Comparison of ENCODE assay signal across 8 cellular contexts in the genomic region with DNA sequence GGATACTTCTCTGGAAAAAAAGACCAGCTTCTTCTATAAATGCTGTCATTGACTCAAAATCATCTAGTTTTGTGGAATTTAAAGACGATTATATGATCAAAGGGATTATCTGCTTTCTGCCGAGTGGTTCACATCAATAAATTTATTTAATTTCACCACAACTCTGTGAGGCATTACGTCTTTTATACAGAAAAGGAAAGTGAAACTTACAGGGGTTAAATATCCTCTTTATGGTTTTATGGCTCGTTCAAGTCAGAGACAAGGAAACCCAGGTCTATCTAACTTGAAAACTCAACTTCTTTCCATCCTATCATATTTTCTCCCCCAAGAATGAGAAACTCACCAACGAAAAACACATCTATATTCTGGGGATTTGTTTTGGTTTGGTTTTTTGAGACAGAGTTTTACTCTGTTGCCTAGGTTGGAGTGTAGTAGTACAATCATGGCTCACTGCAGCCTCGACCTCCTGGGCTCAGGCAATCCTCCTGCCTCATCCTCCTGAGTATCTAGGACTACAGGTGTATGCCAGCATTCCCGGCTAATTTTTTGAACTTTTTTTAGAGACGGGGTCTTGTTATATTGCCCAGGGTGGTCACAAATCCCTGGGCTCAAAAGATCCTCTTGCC.
A peak's percentile ranks its signal among the peaks of the same experiment; 100 is the strongest.
DNase-seq lines count a peak whose midpoint lies in the region; ATAC-seq, FAIRE-seq and TF ChIP-seq lines count a peak whose summit lies in the region.

No MANE protein-coding gene starts in this region.

- in situ Hi-C loops in HepG2 (cut with HindIII; ENCODE audit: extremely low pct_ligation_motif_present, low pct_unique_long_range_greater_than_20kb) = no loop called here

- FAIRE-seq in HepG2 (lab: Jason Lieb, UNC) (no peak), urothelium cell line (lab: Jason Lieb, UNC) (no peak)

- peaks cover 0 to under 1% (median 0%) of the 10 kb centered on the region in 3 donors for H3K9me3 Mint-ChIP-seq in T-cell

- TF ChIP-seq RAD21 in liver (IDR thresholded peaks at IDR 0.05) (no peak), HepG2 (CRISPR knock-in tag; IDR thresholded peaks at IDR 0.05) (no peak)

- H3K27me3 Mint-ChIP-seq in T-cell = no peaks in the 10 kb centered on the region

- H3K36me3 ChIP-seq in liver (ENCODE audit: control insufficient read depth in 4 of 4, insufficient read depth in 3 of 4, low read depth in 1 of 4, low read length in 3 of 4) (no peaks in the 10 kb centered on the region), HepG2 (replicated peaks in 1 of 2; ENCODE audit: control insufficient read depth in 1 of 2, insufficient read depth in 2 of 2, low read length in 2 of 2) (no peaks in the 10 kb centered on the region)

- H3K9ac ChIP-seq in liver (ENCODE audit: low read depth in 1 of 2, low read length in 2 of 2) (peak overlapping the region; percentile 67 to 89), HepG2 (ENCODE audit: insufficient read depth, low read depth, low read length) (no peak overlapping the region)

- DNase-seq in HepG2 (ENCODE audit: low spot score) (no peak), T-cell (no peak), urothelium cell line (ENCODE audit: low spot score) (no peak), NCI-H2196 treated with DMSO at 0.1 percent for 48 hours (lab: John Stamatoyannopoulos, UW; ENCODE audit: unreplicated experiment) (no peak)
- no peak for DNase-seq in stimulated activated CD4-positive, alpha-beta T cell treated with anti-CD3 and anti-CD28 coated beads, Interleukin-1b, Interleukin-23, amount 100 ng/mL, for 48 hours

- POLR2A ChIA-PET in HepG2 (lab: Yijun Ruan, JAX) (no interaction called here), T-cell (lab: Charles Lee) (no interaction called here)

- H3K9me3 ChIP-seq in liver (ENCODE audit: control insufficient read depth in 4 of 4, low read length in 3 of 4) (no peaks in the 10 kb centered on the region), HepG2 (ENCODE audit: low read length) (no peaks in the 10 kb centered on the region), mononuclear cell (ENCODE audit: low read depth, low read length) (no peaks in the 10 kb centered on the region)

- H3K4me3 Mint-ChIP-seq in T-cell = peak overlapping the region; percentile 82

- intact Hi-C loops in HepG2 (cut with micrococcal nuclease; ENCODE audit: unreplicated experiment) = no loop called here

- no peak overlapping the region for H3K4me2 ChIP-seq in HepG2 (ENCODE audit: low read depth, low read length)

- peaks cover 0 to 19% (median 4%) of the 10 kb centered on the region in 4 donors for H3K4me1 ChIP-seq in liver (ENCODE audit: control insufficient read depth in 4 of 4, insufficient read depth in 4 of 4, low read length in 3 of 4)
- H3K4me1 ChIP-seq in HepG2 (ENCODE audit: insufficient read depth, low read length) = no peaks in the 10 kb centered on the region
- H3K4me1 ChIP-seq in mononuclear cell (ENCODE audit: insufficient read depth, low read length) = peaks cover 4% of the 10 kb centered on the region

- TF ChIP-seq EP300 in HepG2 (IDR thresholded peaks at IDR 0.05; ENCODE audit: low read depth in 2 of 2, low read length in 2 of 2) = no peak
- no peak for TF ChIP-seq EP300 in HepG2 (CRISPR knock-in tag; IDR thresholded peaks at IDR 0.05; ENCODE audit: borderline replicate concordance)

- H3K27me3 ChIP-seq in liver (ENCODE audit: control insufficient read depth in 4 of 4, insufficient read depth in 4 of 4, low read length in 3 of 4) (no peaks in the 10 kb centered on the region), HepG2 (ENCODE audit: control insufficient read depth in 1 of 2, insufficient read depth in 2 of 2, low read length in 2 of 2) (no peaks in the 10 kb centered on the region), mononuclear cell (ENCODE audit: insufficient read depth, low read length) (peaks cover 3% of the 10 kb centered on the region)

- H3K79me2 ChIP-seq in HepG2 (ENCODE audit: insufficient read depth, low read length) = no peaks in the 10 kb centered on the region

- no peak for ATAC-seq in HepG2
- ATAC-seq in HG03045 (IDR thresholded peaks at IDR 0.05; ENCODE audit: unreplicated experiment) = peak; percentile 83
- ATAC-seq in T-cell (replicated peaks in 1 of 4) = peak; percentile 61 to 72 (median 68)

- WGBS in liver = 41% methylated on average over 8 of the region's 8 CpGs
- WGBS in HepG2 (ENCODE audit: low lambda C conversion rate) = 9% methylated on average over 8 of the region's 8 CpGs

- H3K4me3 ChIP-seq in liver (ENCODE audit: low read depth in 1 of 3, low read length in 3 of 3) = peak overlapping the region; percentile 51 to 61 (median 54)
- no peak overlapping the region; a peak in 1 of 6 replicates for H3K4me3 ChIP-seq in HepG2 (replicated peaks in 1 of 3; ENCODE audit: insufficient read depth in 1 of 3, low read depth in 2 of 3, low read length in 3 of 3)
- peak overlapping the region; percentile 28 for H3K4me3 ChIP-seq in mononuclear cell (ENCODE audit: low read length)

- H3K36me3 Mint-ChIP-seq in T-cell = peaks cover 3% of the 10 kb centered on the region

- H3K27ac ChIP-seq in liver (ENCODE audit: low read depth in 1 of 2, low read length in 2 of 2) (peak overlapping the region; percentile 14 to 46), HepG2 (ENCODE audit: extremely low read length, insufficient read depth, low read length) (no peak overlapping the region)

- CTCF ChIA-PET in HepG2 (lab: Yijun Ruan, JAX; ENCODE audit: low intra/inter-chr PET ratio, low total read pairs) (no interaction called here), T-cell (lab: Charles Lee) (no interaction called here)

- no peak for TF ChIP-seq CTCF in liver (IDR thresholded peaks at IDR 0.05; ENCODE audit: low read depth, low read length, missing input control)
- no peak for TF ChIP-seq CTCF in HepG2 (CRISPR knock-in tag; IDR thresholded peaks at IDR 0.05)

- no peaks in the 10 kb centered on the region for H4K20me1 ChIP-seq in HepG2 (ENCODE audit: insufficient read depth, low read length)

- H2AFZ ChIP-seq in HepG2 (ENCODE audit: low read length) = no peak overlapping the region

- BruUV-seq in HepG2 (replicated peaks; lab: Mats Ljungman, UMichigan) = no TSS peak

- TF ChIP-seq POLR2A in HepG2 (IDR thresholded peaks at IDR 0.05; ENCODE audit: insufficient read depth in 1 of 2, low read depth in 2 of 2, low read length in 2 of 2) = no peak

- peaks cover 16 to 18% (median 18%) of the 10 kb centered on the region in 3 donors for H3K4me1 Mint-ChIP-seq in T-cell

- peak overlapping the region; percentile 68 to 93 for H3K27ac Mint-ChIP-seq in T-cell

TF ChIP-seq in liver, 16 proteins besides CTCF, POLR2A, EP300 and RAD21 (continues in another document):
- TF ChIP-seq, protein P1, sequence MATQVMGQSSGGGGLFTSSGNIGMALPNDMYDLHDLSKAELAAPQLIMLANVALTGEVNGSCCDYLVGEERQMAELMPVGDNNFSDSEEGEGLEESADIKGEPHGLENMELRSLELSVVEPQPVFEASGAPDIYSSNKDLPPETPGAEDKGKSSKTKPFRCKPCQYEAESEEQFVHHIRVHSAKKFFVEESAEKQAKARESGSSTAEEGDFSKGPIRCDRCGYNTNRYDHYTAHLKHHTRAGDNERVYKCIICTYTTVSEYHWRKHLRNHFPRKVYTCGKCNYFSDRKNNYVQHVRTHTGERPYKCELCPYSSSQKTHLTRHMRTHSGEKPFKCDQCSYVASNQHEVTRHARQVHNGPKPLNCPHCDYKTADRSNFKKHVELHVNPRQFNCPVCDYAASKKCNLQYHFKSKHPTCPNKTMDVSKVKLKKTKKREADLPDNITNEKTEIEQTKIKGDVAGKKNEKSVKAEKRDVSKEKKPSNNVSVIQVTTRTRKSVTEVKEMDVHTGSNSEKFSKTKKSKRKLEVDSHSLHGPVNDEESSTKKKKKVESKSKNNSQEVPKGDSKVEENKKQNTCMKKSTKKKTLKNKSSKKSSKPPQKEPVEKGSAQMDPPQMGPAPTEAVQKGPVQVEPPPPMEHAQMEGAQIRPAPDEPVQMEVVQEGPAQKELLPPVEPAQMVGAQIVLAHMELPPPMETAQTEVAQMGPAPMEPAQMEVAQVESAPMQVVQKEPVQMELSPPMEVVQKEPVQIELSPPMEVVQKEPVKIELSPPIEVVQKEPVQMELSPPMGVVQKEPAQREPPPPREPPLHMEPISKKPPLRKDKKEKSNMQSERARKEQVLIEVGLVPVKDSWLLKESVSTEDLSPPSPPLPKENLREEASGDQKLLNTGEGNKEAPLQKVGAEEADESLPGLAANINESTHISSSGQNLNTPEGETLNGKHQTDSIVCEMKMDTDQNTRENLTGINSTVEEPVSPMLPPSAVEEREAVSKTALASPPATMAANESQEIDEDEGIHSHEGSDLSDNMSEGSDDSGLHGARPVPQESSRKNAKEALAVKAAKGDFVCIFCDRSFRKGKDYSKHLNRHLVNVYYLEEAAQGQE (IDR thresholded peaks at IDR 0.05) = no peak
- TF ChIP-seq NR2F2 (IDR thresholded peaks at IDR 0.05) (no peak), EGR1 (IDR thresholded peaks at IDR 0.05; ENCODE audit: low read depth in 2 of 2) (no peak), JUND (IDR thresholded peaks at IDR 0.05) (no peak), HNF4A (conservative IDR thresholded peaks at IDR 0.05) (no peak)

TF ChIP-seq in HepG2, 621 proteins besides CTCF, POLR2A, EP300 and RAD21 (continues in another document):
- TF ChIP-seq KLF15 (CRISPR knock-in tag; IDR thresholded peaks at IDR 0.05; ENCODE audit: borderline replicate concordance) = no peak
- no peak for TF ChIP-seq ZNF775 (CRISPR knock-in tag; IDR thresholded peaks at IDR 0.05; ENCODE audit: borderline replicate concordance)
- TF ChIP-seq ZC3H4 (CRISPR knock-in tag; IDR thresholded peaks at IDR 0.05; ENCODE audit: borderline replicate concordance) = no peak
- no peak for TF ChIP-seq ZBTB7A (CRISPR knock-in tag; IDR thresholded peaks at IDR 0.05)

Comparison
In these comparisons a context has a peak if more than half of its experiments do, and no peak if none do; other contexts are left out.
1. H3K4me3 ChIP-seq: peak in liver (3 of 3) and mononuclear cell (single experiment); none in HepG2 (0 of 3).